Comparison of ENCODE assay signal across 11 cellular contexts in genomic region chr10:30682377-30683199, GRCh38. TPM values are rescaled to one million over a fixed set of nuclear protein-coding genes. Genes with fewer than 3 reads are reported as not detected.
DNase-seq lines count a peak whose midpoint lies in the region; ATAC-seq and TF ChIP-seq lines count a peak whose summit lies in the region.
"Not testable (repeated sequence)": the region's sequence is repeated elsewhere in the genome, so short reads cannot be mapped to it uniquely, and the experiment has no call there.
"Had no signal": no experiment of that assay in that cellular context is flagged by ENCODE, and none has a peak within 500 bp of the region (broad histone marks: within the 10 kb centered on the region; RNA-seq: fewer than 3 reads in every experiment).

No MANE protein-coding gene starts in this region.

- not testable (repeated sequence) for TF ChIP-seq CTCF in astrocyte of the spinal cord (IDR thresholded peaks at IDR 0.05; ENCODE audit: low read depth, low read length); foreskin fibroblast (IDR thresholded peaks at IDR 0.05; ENCODE audit: low read depth, low read length); retinal pigment epithelial cell (conservative IDR thresholded peaks at IDR 0.05; ENCODE audit: low read depth, low read length)

- not testable (repeated sequence) for H3K27ac Mint-ChIP-seq in CD4-positive, CD25-positive, alpha-beta regulatory T cell; stimulated activated effector memory CD8-positive, alpha-beta T cell treated with anti-CD3 and anti-CD28 coated beads, Interleukin-12 subunit alpha, Interleukin-12 subunit beta, amount 100 ng/mL, for 72 hours

- not testable (repeated sequence) for H3K27ac ChIP-seq in CD4-positive, CD25-positive, alpha-beta regulatory T cell (ENCODE audit: insufficient read depth, low read length, poor library complexity, severe bottlenecking)

- not testable (repeated sequence) for H3K9me3 ChIP-seq in CD4-positive, CD25-positive, alpha-beta regulatory T cell (ENCODE audit: control insufficient read depth in 2 of 2, low read length in 2 of 2)

- not testable (repeated sequence) for H3K4me3 ChIP-seq in CD4-positive, CD25-positive, alpha-beta regulatory T cell (ENCODE audit: low read depth, low read length); astrocyte of the spinal cord (ENCODE audit: low read depth, low read length); foreskin fibroblast (ENCODE audit: low read depth in 1 of 2, low read length in 2 of 2); retinal pigment epithelial cell (ENCODE audit: low read length)

- H3K9me3 Mint-ChIP-seq in CD4-positive, CD25-positive, alpha-beta regulatory T cell; stimulated activated effector memory CD8-positive, alpha-beta T cell treated with anti-CD3 and anti-CD28 coated beads, Interleukin-12 subunit alpha, Interleukin-12 subunit beta, amount 100 ng/mL, for 72 hours: not testable (repeated sequence)

- peaks cover 34% of the 10 kb centered on the region for H3K27me3 Mint-ChIP-seq in CD4-positive, CD25-positive, alpha-beta regulatory T cell

- in situ Hi-C loops in astrocyte of the spinal cord (cut with HindIII; ENCODE audit: low sequenced_read_pairs): not testable (repeated sequence)

- H3K36me3 ChIP-seq in CD4-positive, CD25-positive, alpha-beta regulatory T cell (ENCODE audit: control insufficient read depth, insufficient read depth, low read length): not testable (repeated sequence)

- H3K27me3 ChIP-seq in CD4-positive, CD25-positive, alpha-beta regulatory T cell (ENCODE audit: control insufficient read depth, insufficient read depth, low read length): not testable (repeated sequence)

- ATAC-seq in CD4-positive, CD25-positive, alpha-beta regulatory T cell (ENCODE audit: low read depth in 2 of 2): peak; percentile 85 to 87
- ATAC-seq in stimulated activated effector memory CD8-positive, alpha-beta T cell treated with anti-CD3 and anti-CD28 coated beads, Interleukin-12 subunit alpha, Interleukin-12 subunit beta, amount 100 ng/mL, for 72 hours: peak; percentile 92

- peaks cover 0 to 12% (median 6%) of the 10 kb centered on the region in 4 donors for H3K4me1 Mint-ChIP-seq in CD4-positive, CD25-positive, alpha-beta regulatory T cell
- H3K4me1 Mint-ChIP-seq in stimulated activated effector memory CD8-positive, alpha-beta T cell treated with anti-CD3 and anti-CD28 coated beads, Interleukin-12 subunit alpha, Interleukin-12 subunit beta, amount 100 ng/mL, for 72 hours: peaks cover 92% of the 10 kb centered on the region

- DNase-seq in CD4-positive, CD25-positive, alpha-beta regulatory T cell: peak in 1 of 3 donors; percentile 91
- DNase-seq in HT-29 (ENCODE audit: low spot score) (peak; percentile 82), SW480 (ENCODE audit: low spot score) (peak; percentile 88), astrocyte of the spinal cord (ENCODE audit: low read depth, low spot score) (peak; percentile 97), foreskin fibroblast (peak; percentile 93 to 96), retinal pigment epithelial cell (ENCODE audit: low read depth) (peak; percentile 68)
- DNase-seq in activated CD8-positive, alpha-beta memory T cell treated with anti-CD3 and anti-CD28 coated beads, Interleukin-2, amount 50 U/mL, for 4 hours: peak; percentile 56
- peak; percentile 49 to 90 for DNase-seq in stimulated activated effector memory CD8-positive, alpha-beta T cell treated with anti-CD3 and anti-CD28 coated beads, Interleukin-12 subunit alpha, Interleukin-12 subunit beta, amount 100 ng/mL, for 72 hours (ENCODE audit: low spot score in 2 of 2)

- H3K4me3 Mint-ChIP-seq in CD4-positive, CD25-positive, alpha-beta regulatory T cell: not testable (repeated sequence)
- H3K4me3 Mint-ChIP-seq in stimulated activated effector memory CD8-positive, alpha-beta T cell treated with anti-CD3 and anti-CD28 coated beads, Interleukin-12 subunit alpha, Interleukin-12 subunit beta, amount 100 ng/mL, for 72 hours: peak overlapping the region; percentile 65

- not testable (repeated sequence) for H3K4me1 ChIP-seq in CD4-positive, CD25-positive, alpha-beta regulatory T cell (ENCODE audit: control insufficient read depth, insufficient read depth, low read length, poor library complexity, severe bottlenecking)

- not testable (repeated sequence) for H3K36me3 Mint-ChIP-seq in CD4-positive, CD25-positive, alpha-beta regulatory T cell
- peaks cover 64% of the 10 kb centered on the region for H3K36me3 Mint-ChIP-seq in stimulated activated effector memory CD8-positive, alpha-beta T cell treated with anti-CD3 and anti-CD28 coated beads, Interleukin-12 subunit alpha, Interleukin-12 subunit beta, amount 100 ng/mL, for 72 hours

RNA-seq across cellular contexts. Expression of gene LYZL2, which starts 53.0 kb away (rescaled TPM):
- not detected for total RNA-seq in CD4-positive, CD25-positive, alpha-beta regulatory T cell
- not detected for polyA plus RNA-seq in CD4-positive, CD25-positive, alpha-beta regulatory T cell
- total RNA-seq in HT-29 (2014; rRNA removed; shearing (Covaris generic)): not detected in 2 replicates
- total RNA-seq: left ventricle myocardium inferior, ovary, subcutaneous adipose tissue had no signal
- polyA plus RNA-seq: ovary had no signal
